7 cellular contexts compared by ENCODE assay signal in the genomic region with DNA sequence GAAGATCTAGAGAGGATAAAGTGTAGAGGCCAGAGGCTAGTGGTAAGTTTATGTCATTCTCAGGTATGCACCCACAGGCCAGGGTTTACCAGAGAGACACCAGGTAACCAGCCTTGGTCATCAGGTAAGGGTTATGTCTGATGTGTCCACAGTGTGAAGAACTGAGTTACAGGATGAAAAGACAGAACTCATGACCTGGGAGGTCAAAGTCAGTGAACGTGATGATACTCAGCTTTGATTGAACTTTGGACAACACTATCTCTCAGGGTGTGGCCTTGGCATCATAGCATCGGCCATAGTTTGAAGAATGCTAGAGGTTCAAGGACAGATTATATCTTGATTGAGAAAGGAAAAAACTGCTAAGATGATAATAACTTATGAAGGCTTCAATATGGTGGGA. TPM values are rescaled to one million over a fixed set of nuclear protein-coding genes. Genes with fewer than 3 reads are reported as not detected.
"Had no signal": no experiment of that assay in that cellular context is flagged by ENCODE, and none has a peak within 500 bp of the region (broad histone marks: within the 10 kb centered on the region; RNA-seq: fewer than 3 reads in every experiment).

No MANE protein-coding gene starts in this region.

- H3K4me3 Mint-ChIP-seq: IgD-negative memory B cell had no signal

- H3K4me1 Mint-ChIP-seq: IgD-negative memory B cell had no signal

- H3K27ac ChIP-seq: GM23248 had no signal

- H3K27ac Mint-ChIP-seq: IgD-negative memory B cell had no signal

- H3K9ac ChIP-seq: GM23248 had no signal

- DNase-seq: GM23248, GOT3, H7, HCEC 1CT, KBM-7 had no signal

- H2AFZ ChIP-seq: GM23248 had no signal

- H3K4me3 ChIP-seq: GM23248 had no signal

RNA-seq across cellular contexts. Expression of a gene that starts 37.5 kb away (rescaled TPM):
- polyA plus RNA-seq: IgD-negative memory B cell had no signal

RNA-seq across cellular contexts. Expression of a gene that starts 59.6 kb away (rescaled TPM):
- total RNA-seq: GM23248, H4, H7 had no signal
- polyA plus RNA-seq: GM23248, IgD-negative memory B cell had no signal
